In genomic region chr6:79543886-79544285, GRCh38 we compare ENCODE assay signal across 8 cellular contexts. TPM values are rescaled to one million over a fixed set of nuclear protein-coding genes. Genes with fewer than 3 reads are reported as not detected.
DNase-seq lines count a peak whose midpoint lies in the region; ATAC-seq and TF ChIP-seq lines count a peak whose summit lies in the region.

No MANE protein-coding gene starts in this region.

- H3K27ac Mint-ChIP-seq in naive B cell = peak overlapping the region in 1 of 6 donors; percentile 71
- no peak overlapping the region for H3K27ac Mint-ChIP-seq in activated naive CD4-positive, alpha-beta T cell treated with anti-CD3 and anti-CD28 coated beads, Interleukin-2, amount 10 ng/mL, durations not matched to agents 7 days and 5 days
- H3K27ac Mint-ChIP-seq in activated CD8-positive, alpha-beta T cell treated with anti-CD3 and anti-CD28 coated beads for 36 hours = no peak overlapping the region

- no peaks in the 10 kb centered on the region for H3K9me2 ChIP-seq in OCI-LY7 (ENCODE audit: insufficient read depth, low read length)

- POLR2A ChIA-PET in OCI-LY7 (lab: Charles Lee) = interaction anchor here (0.6 kb wide), 1 partner anchor 280 kb away, joined by 3 read pairs; no protein-coding TSS in a partner anchor
- POLR2A ChIA-PET in activated CD8-positive, alpha-beta T cell treated with anti-CD3 and anti-CD28 coated beads for 36 hours (lab: Charles Lee) = no interaction called here

- intact Hi-C loops in OCI-LY7 (cut with micrococcal nuclease; ENCODE audit: unreplicated experiment) = no loop called here
- intact Hi-C loops in activated CD8-positive, alpha-beta T cell treated with anti-CD3 and anti-CD28 coated beads for 36 hours (cut with micrococcal nuclease) = no loop called here

- no peak for TF ChIP-seq CTCF in OCI-LY7 (conservative IDR thresholded peaks at IDR 0.05; ENCODE audit: low read length)
- TF ChIP-seq CTCF in activated CD8-positive, alpha-beta T cell treated with anti-CD3 and anti-CD28 coated beads for 36 hours (IDR thresholded peaks at IDR 0.05) = no peak

- BruUV-seq in OCI-LY7 (replicated peaks; lab: Mats Ljungman, UMichigan) = no TSS peak

- DNase-seq in OCI-LY7 (ENCODE audit: low spot score) (peak; percentile 25), naive B cell (no peak), ecto neural progenitor cell (ENCODE audit: low spot score) (no peak), SHP77 treated with DMSO at 0.1 percent for 48 hours (lab: John Stamatoyannopoulos, UW) (no peak)
- DNase-seq in activated naive CD4-positive, alpha-beta T cell treated with anti-CD3 and anti-CD28 coated beads, Interleukin-2, amount 10 ng/mL, durations not matched to agents 7 days and 5 days = no peak
- DNase-seq in activated CD8-positive, alpha-beta T cell treated with anti-CD3 and anti-CD28 coated beads for 36 hours = no peak

- H3K36me3 Mint-ChIP-seq in naive B cell = no peaks in the 10 kb centered on the region
- H3K36me3 Mint-ChIP-seq in activated naive CD4-positive, alpha-beta T cell treated with anti-CD3 and anti-CD28 coated beads, Interleukin-2, amount 10 ng/mL, durations not matched to agents 7 days and 5 days = no peaks in the 10 kb centered on the region
- no peaks in the 10 kb centered on the region for H3K36me3 Mint-ChIP-seq in activated CD8-positive, alpha-beta T cell treated with anti-CD3 and anti-CD28 coated beads for 36 hours (ENCODE audit: low read depth)

- no peak overlapping the region for H3K27ac ChIP-seq in OCI-LY7 (ENCODE audit: low read depth, low read length, poor library complexity, severe bottlenecking)

- H3K4me1 ChIP-seq in OCI-LY7 (ENCODE audit: insufficient read depth, low read length, poor library complexity, severe bottlenecking) = peaks cover 20% of the 10 kb centered on the region

- no peak overlapping the region for H3K4me3 Mint-ChIP-seq in naive B cell
- no peak overlapping the region for H3K4me3 Mint-ChIP-seq in activated naive CD4-positive, alpha-beta T cell treated with anti-CD3 and anti-CD28 coated beads, Interleukin-2, amount 10 ng/mL, durations not matched to agents 7 days and 5 days
- H3K4me3 Mint-ChIP-seq in activated CD8-positive, alpha-beta T cell treated with anti-CD3 and anti-CD28 coated beads for 36 hours = no peak overlapping the region

- no peaks in the 10 kb centered on the region for H3K9me3 ChIP-seq in OCI-LY7 (ENCODE audit: low read length)

- H3K9me3 Mint-ChIP-seq in naive B cell = no peaks in the 10 kb centered on the region
- no peaks in the 10 kb centered on the region for H3K9me3 Mint-ChIP-seq in activated naive CD4-positive, alpha-beta T cell treated with anti-CD3 and anti-CD28 coated beads, Interleukin-2, amount 10 ng/mL, durations not matched to agents 7 days and 5 days
- H3K9me3 Mint-ChIP-seq in activated CD8-positive, alpha-beta T cell treated with anti-CD3 and anti-CD28 coated beads for 36 hours = no peaks in the 10 kb centered on the region

- ATAC-seq in GM21737 (IDR thresholded peaks at IDR 0.05; ENCODE audit: unreplicated experiment) (peak; percentile 12), naive B cell (ENCODE audit: low read depth in 2 of 2) (peak; percentile 20)
- no peak for ATAC-seq in activated CD8-positive, alpha-beta T cell treated with anti-CD3 and anti-CD28 coated beads for 36 hours

- H2AFZ ChIP-seq in OCI-LY7 (ENCODE audit: low read length) = 0 out of 2 replicates have a peak overlapping the region, but pooled peaks have one; percentile 38

- H4K20me1 ChIP-seq in OCI-LY7 (ENCODE audit: insufficient read depth, low read length) = no peaks in the 10 kb centered on the region

- H3K4me2 ChIP-seq in OCI-LY7 (ENCODE audit: low read length) = 0 out of 2 replicates have a peak overlapping the region, but pooled peaks have one; percentile 21

- H3K4me3 ChIP-seq in GM08714 (ENCODE audit: low read length) = peak overlapping the region; percentile 61; the same call in 1 of the 2 replicates
- H3K4me3 ChIP-seq in OCI-LY7 (ENCODE audit: low read depth, low read length, poor library complexity, severe bottlenecking) = no peak overlapping the region

- CTCF ChIA-PET in OCI-LY7 (lab: Charles Lee; ENCODE audit: unreplicated experiment) = no interaction called here
- CTCF ChIA-PET in activated naive CD4-positive, alpha-beta T cell treated with anti-CD3 and anti-CD28 coated beads, Interleukin-2, amount 10 ng/mL, durations not matched to agents 7 days and 5 days (lab: Charles Lee) = no interaction called here
- CTCF ChIA-PET in activated CD8-positive, alpha-beta T cell treated with anti-CD3 and anti-CD28 coated beads for 36 hours (lab: Charles Lee) = interaction anchor here (1.0 to 2.0 kb wide), 4 partner anchors 13 to 402 kb away, joined by 3 to 9 read pairs (median 4); no protein-coding TSS in a partner anchor

- no peaks in the 10 kb centered on the region for H3K27me3 Mint-ChIP-seq in naive B cell
- peaks cover 3% of the 10 kb centered on the region for H3K27me3 Mint-ChIP-seq in activated naive CD4-positive, alpha-beta T cell treated with anti-CD3 and anti-CD28 coated beads, Interleukin-2, amount 10 ng/mL, durations not matched to agents 7 days and 5 days
- peaks cover 10% of the 10 kb centered on the region for H3K27me3 Mint-ChIP-seq in activated CD8-positive, alpha-beta T cell treated with anti-CD3 and anti-CD28 coated beads for 36 hours

- no peaks in the 10 kb centered on the region for H3K36me3 ChIP-seq in OCI-LY7 (ENCODE audit: insufficient read depth, low read length)

- H3K4me1 Mint-ChIP-seq in naive B cell = peaks cover 4 to 12% (median 9%) of the 10 kb centered on the region in 3 donors
- H3K4me1 Mint-ChIP-seq in activated naive CD4-positive, alpha-beta T cell treated with anti-CD3 and anti-CD28 coated beads, Interleukin-2, amount 10 ng/mL, durations not matched to agents 7 days and 5 days = peaks cover 4% of the 10 kb centered on the region
- H3K4me1 Mint-ChIP-seq in activated CD8-positive, alpha-beta T cell treated with anti-CD3 and anti-CD28 coated beads for 36 hours (ENCODE audit: low read depth) = no peaks in the 10 kb centered on the region

- no peaks in the 10 kb centered on the region for H3K79me2 ChIP-seq in OCI-LY7 (ENCODE audit: insufficient read depth, low read depth, low read length)

RNA-seq across cellular contexts. Expression of gene LCA5, which starts 6.7 kb away (rescaled TPM):
- total RNA-seq in OCI-LY7 (2014; rRNA removed; shearing (Covaris generic)) = 0.77 and 1.3 TPM in 2 replicates
- total RNA-seq in OCI-LY7 (2022) = 2.0 and 2.4 TPM in 2 replicates
- under 1 TPM in 5 of 6 donors, not detected in 1; 0.15 to 0.87 (median 0.40) TPM for polyA plus RNA-seq in naive B cell (ENCODE audit: low read depth in 6 of 6)
- under 1 TPM in 1 of 2 experiments, not detected in 1; 0.07 TPM for total RNA-seq in activated CD8-positive, alpha-beta T cell treated with anti-CD3 and anti-CD28 coated beads for 36 hours
